ENCODE assay signal across 22 cellular contexts in genomic region chr10:26939290-26939956, GRCh38.
A peak's percentile ranks its signal among the peaks of the same experiment; 100 is the strongest.
DNase-seq lines count a peak whose midpoint lies in the region; ATAC-seq, FAIRE-seq and TF ChIP-seq lines count a peak whose summit lies in the region.
"Had no signal": no experiment of that assay in that cellular context is flagged by ENCODE, and none has a peak within 500 bp of the region (broad histone marks: within the 10 kb centered on the region; RNA-seq: fewer than 3 reads in every experiment).

No MANE protein-coding gene starts in this region.

- no peak overlapping the region for H3K14ac ChIP-seq in H1 (ENCODE audit: insufficient read length)

- no peak overlapping the region for H3K4me2 ChIP-seq in H1 (ENCODE audit: insufficient read depth in 1 of 2, low read depth in 2 of 2, low read length in 2 of 2)

- H3K4me3 ChIP-seq in HEK293 (ENCODE audit: low read depth, low read length) (no peak overlapping the region), H1 (ENCODE audit: extremely low read depth in 1 of 4, insufficient read depth in 2 of 4, low read depth in 3 of 4, low read length in 4 of 4) (no peak overlapping the region)
- H3K4me3 ChIP-seq: GM12878, SJCRH30 had no signal

- no peak overlapping the region for H2BK20ac ChIP-seq in H1 (ENCODE audit: low read length)

- H3K4me1 Mint-ChIP-seq in nephron, result peaks cover 12% of the 10 kb centered on the region
- no peaks in the 10 kb centered on the region for H3K4me1 Mint-ChIP-seq in stimulated activated effector memory CD8-positive, alpha-beta T cell treated with anti-CD3 and anti-CD28 coated beads, Interleukin-12 subunit alpha, Interleukin-12 subunit beta, amount 100 ng/mL, for 72 hours

- H4K5ac ChIP-seq in H1 (ENCODE audit: insufficient read length, low read depth, low read length), result no peak overlapping the region

- no peak overlapping the region for H3K27ac ChIP-seq in HEK293 (ENCODE audit: extremely low read depth, low read depth, low read length)
- H3K27ac ChIP-seq in H1 (ENCODE audit: low read depth, low read length), result no peak overlapping the region
- H3K27ac ChIP-seq: SJCRH30 had no signal

- H3K9me3 Mint-ChIP-seq in nephron, result no peaks in the 10 kb centered on the region
- H3K9me3 Mint-ChIP-seq in stimulated activated effector memory CD8-positive, alpha-beta T cell treated with anti-CD3 and anti-CD28 coated beads, Interleukin-12 subunit alpha, Interleukin-12 subunit beta, amount 100 ng/mL, for 72 hours, result no peaks in the 10 kb centered on the region
- H3K9me3 Mint-ChIP-seq: CD4-positive, alpha-beta T cell had no signal

- H3K9me3 ChIP-seq in HEK293 (ENCODE audit: control insufficient read depth, insufficient read depth, low read depth, low read length) (no peaks in the 10 kb centered on the region), H1 (ENCODE audit: insufficient read depth in 2 of 2, low read depth in 1 of 2, low read length in 1 of 2) (no peaks in the 10 kb centered on the region)
- H3K9me3 ChIP-seq: SJCRH30 had no signal

- peak overlapping the region in 2 of 3 experiments; percentile 71 to 80 for H3K4me3 Mint-ChIP-seq in nephron
- no peak overlapping the region for H3K4me3 Mint-ChIP-seq in stimulated activated effector memory CD8-positive, alpha-beta T cell treated with anti-CD3 and anti-CD28 coated beads, Interleukin-12 subunit alpha, Interleukin-12 subunit beta, amount 100 ng/mL, for 72 hours
- H3K4me3 Mint-ChIP-seq: CD4-positive, alpha-beta T cell had no signal

- no peak for TF ChIP-seq EP300 in H1 (IDR thresholded peaks at IDR 0.05; ENCODE audit: borderline replicate concordance in 1 of 2, low read depth in 2 of 2, low read length in 2 of 2)

- no peak for FAIRE-seq in H1 (lab: Jason Lieb, UNC)
- FAIRE-seq: GM12878, RCC 7860 had no signal

- H4K8ac ChIP-seq in H1 (ENCODE audit: extremely low read depth, insufficient read depth, low read length), result peak overlapping the region; percentile 89; the same call in 1 of the 2 replicates

- no peak overlapping the region for H2AK5ac ChIP-seq in H1 (ENCODE audit: low read depth, low read length)

- no peak for TF ChIP-seq RAD21 in H1 (IDR thresholded peaks at IDR 0.05 in 1 of 2, conservative IDR thresholded peaks at IDR 0.05 in 1 of 2; ENCODE audit: low read depth in 2 of 2, low read length in 2 of 2)

- H3K4ac ChIP-seq in H1 (replicated peaks; ENCODE audit: insufficient read length, low read depth, low read length), result no peak overlapping the region

- H3K27me3 ChIP-seq in H1 (replicated peaks in 1 of 4; ENCODE audit: control insufficient read depth in 3 of 4, extremely low read depth in 1 of 4, insufficient read depth in 3 of 4, low read length in 3 of 4), result no peaks in the 10 kb centered on the region
- H3K27me3 ChIP-seq: SJCRH30 had no signal

- H3K36me3 Mint-ChIP-seq in nephron (ENCODE audit: low read depth), result no peaks in the 10 kb centered on the region
- H3K36me3 Mint-ChIP-seq in stimulated activated effector memory CD8-positive, alpha-beta T cell treated with anti-CD3 and anti-CD28 coated beads, Interleukin-12 subunit alpha, Interleukin-12 subunit beta, amount 100 ng/mL, for 72 hours, result no peaks in the 10 kb centered on the region

- CTCF ChIA-PET in HEK293 (lab: Yijun Ruan, JAX) (interaction anchor here (0.6 to 1.3 kb wide), 2 partner anchors 13 to 214 kb away, joined by 3 read pairs; no protein-coding TSS in a partner anchor), H1 (lab: Charles Lee; ENCODE audit: partially characterized antibody) (no interaction called here)

- no peaks in the 10 kb centered on the region for H3K79me1 ChIP-seq in H1 (ENCODE audit: low read depth, low read length)

- no peaks in the 10 kb centered on the region for H3K23me2 ChIP-seq in H1 (ENCODE audit: low read depth, low read length)

- H2BK120ac ChIP-seq in H1 (replicated peaks; ENCODE audit: low read depth, low read length), result no peak overlapping the region

- H3K9ac ChIP-seq in H1 (replicated peaks in 1 of 4; ENCODE audit: extremely low read depth in 1 of 4, low read depth in 3 of 4, low read length in 3 of 4), result no peak overlapping the region

- H2AFZ ChIP-seq in H1 (ENCODE audit: low read length), result no peak overlapping the region; the same call in 1 of the 2 replicates

- 84% methylated on average over 20 of the region's 22 CpGs; no CpG with 5 or more reads in 1 of the 2 experiments for WGBS in H1 (ENCODE audit: extremely low coverage in 1 of 2, insufficient coverage in 1 of 2, insufficient read length in 1 of 2, insufficient replicate concordance in 2 of 2, low coverage in 1 of 2, low lambda C conversion rate in 2 of 2, missing lambda C conversion rate in 1 of 2), 2 experiments

- TF ChIP-seq CTCF in HEK293 (tag by site-specific recombination; IDR thresholded peaks at IDR 0.05), result no peak
- no peak for TF ChIP-seq CTCF in H1 (IDR thresholded peaks at IDR 0.05; ENCODE audit: control extremely low read depth in 1 of 3, insufficient read depth in 1 of 3, low read depth in 1 of 3, low read length in 3 of 3)
- TF ChIP-seq CTCF in nephron (IDR thresholded peaks at IDR 0.05; ENCODE audit: unreplicated experiment in 3 of 3), result no peak

- H3K18ac ChIP-seq in H1 (ENCODE audit: extremely low read depth, low read length), result no peak overlapping the region

- H4K20me1 ChIP-seq in H1 (replicated peaks in 1 of 2; ENCODE audit: control insufficient read depth in 1 of 2, insufficient read depth in 2 of 2, low read length in 2 of 2), result peaks cover 0 to 2% of the 10 kb centered on the region in 2 experiments

- peak overlapping the region in 2 of 3 experiments; percentile 1 to 19 for H3K27ac Mint-ChIP-seq in nephron
- H3K27ac Mint-ChIP-seq in stimulated activated effector memory CD8-positive, alpha-beta T cell treated with anti-CD3 and anti-CD28 coated beads, Interleukin-12 subunit alpha, Interleukin-12 subunit beta, amount 100 ng/mL, for 72 hours, result no peak overlapping the region
- H3K27ac Mint-ChIP-seq: CD4-positive, alpha-beta T cell had no signal

- H3K4me1 ChIP-seq in HEK293 (ENCODE audit: control insufficient read depth, insufficient read depth, low read length) (no peaks in the 10 kb centered on the region), H1 (replicated peaks in 1 of 4; ENCODE audit: control insufficient read depth in 3 of 4, insufficient read depth in 4 of 4, low read length in 3 of 4) (no peaks in the 10 kb centered on the region; a peak in 1 of 7 replicates)
- H3K4me1 ChIP-seq: SJCRH30 had no signal

- H2BK12ac ChIP-seq in H1 (ENCODE audit: low read depth, low read length), result 0 out of 2 replicates have a peak overlapping the region, but pooled peaks have one; percentile 12

- peaks cover 8% of the 10 kb centered on the region for H3K27me3 Mint-ChIP-seq in nephron (ENCODE audit: low read depth)

- H2BK5ac ChIP-seq in H1 (ENCODE audit: low read depth, low read length), result no peak overlapping the region

- ATAC-seq in stimulated activated effector memory CD8-positive, alpha-beta T cell treated with anti-CD3 and anti-CD28 coated beads, Interleukin-12 subunit alpha, Interleukin-12 subunit beta, amount 100 ng/mL, for 72 hours, result peak; percentile 34
- ATAC-seq: GM12878, HCT116 had no signal

- DNase-seq in H1 (ENCODE audit: low read depth in 1 of 2, low spot score in 2 of 2) (no peak), NOMO-1 treated with dmso at 0.1 percent for 144 hours (lab: John Stamatoyannopoulos, UW; ENCODE audit: unreplicated experiment) (no peak), COR-L47 (lab: John Stamatoyannopoulos, UW) (no peak), OCI-M1 (lab: John Stamatoyannopoulos, UW) (no peak)
- no peak for DNase-seq in stimulated activated effector memory CD8-positive, alpha-beta T cell treated with anti-CD3 and anti-CD28 coated beads, Interleukin-12 subunit alpha, Interleukin-12 subunit beta, amount 100 ng/mL, for 72 hours (ENCODE audit: low spot score in 2 of 2)
- no peak for DNase-seq in stimulated activated CD8-positive, alpha-beta memory T cell treated with anti-CD3 and anti-CD28 coated beads, Interleukin-4, amount 100 ng/mL, for 48 hours
- DNase-seq: CD4-positive, alpha-beta T cell; DND-41; MM.1S; NCI-H1048; NCI-H1436; NCI-H187 treated with DMSO at 0.1 percent for 48 hours; NCI-H2107; NCI-H345; NCI-H524; NCI-H774; SJCRH30 had no signal

- H3K79me2 ChIP-seq in H1 (ENCODE audit: control insufficient read depth in 1 of 2, insufficient read depth in 2 of 2, low read length in 2 of 2), result no peaks in the 10 kb centered on the region

- no peak overlapping the region for H2BK15ac ChIP-seq in H1 (ENCODE audit: low read length)

- POLR2A ChIA-PET in HEK293 (lab: Yijun Ruan, JAX), result no interaction called here
- POLR2A ChIA-PET in H1 (lab: Charles Lee; ENCODE audit: partially characterized antibody), result no interaction called here

- no peak overlapping the region for H4K91ac ChIP-seq in H1 (replicated peaks; ENCODE audit: insufficient read length, low read length)

- no peak for TF ChIP-seq POLR2A in H1 (IDR thresholded peaks at IDR 0.05; ENCODE audit: control extremely low read depth in 1 of 2, low read depth in 2 of 2, low read length in 2 of 2)

- H3K56ac ChIP-seq in H1 (replicated peaks; ENCODE audit: insufficient read length, low read depth, low read length), result no peak overlapping the region

- no peak overlapping the region for H3K23ac ChIP-seq in H1 (ENCODE audit: insufficient read length)

- H3K36me3 ChIP-seq in HEK293 (ENCODE audit: control insufficient read depth in 2 of 2, insufficient read depth in 1 of 2, low read length in 2 of 2) (no peaks in the 10 kb centered on the region), H1 (ENCODE audit: control insufficient read depth in 2 of 4, insufficient read depth in 4 of 4, low read length in 3 of 4) (no peaks in the 10 kb centered on the region)
- H3K36me3 ChIP-seq: SJCRH30 had no signal

TF ChIP-seq in HEK293, 187 proteins besides CTCF, POLR2A, EP300 and RAD21 (continues in another document):
- TF ChIP-seq MZF1 (tag by site-specific recombination; IDR thresholded peaks at IDR 0.05; ENCODE audit: borderline replicate concordance) (no peak), ZNF24 (tag by site-specific recombination; IDR thresholded peaks at IDR 0.05) (no peak)

TF ChIP-seq in H1, 55 proteins besides CTCF, POLR2A, EP300 and RAD21:
- TF ChIP-seq SIRT6 (IDR thresholded peaks at IDR 0.05; ENCODE audit: low read length) (no peak), SAP30 (IDR thresholded peaks at IDR 0.05; ENCODE audit: insufficient read depth, insufficient replicate concordance, low read length) (no peak), JUND (IDR thresholded peaks at IDR 0.05; ENCODE audit: low read length) (no peak), BCL11A (IDR thresholded peaks at IDR 0.05; ENCODE audit: low read depth in 2 of 2, low read length in 2 of 2) (no peak), JUN (IDR thresholded peaks at IDR 0.05; ENCODE audit: low read depth, low read length) (no peak)
